ENCODE assay signal across 14 cellular contexts in the genomic region with DNA sequence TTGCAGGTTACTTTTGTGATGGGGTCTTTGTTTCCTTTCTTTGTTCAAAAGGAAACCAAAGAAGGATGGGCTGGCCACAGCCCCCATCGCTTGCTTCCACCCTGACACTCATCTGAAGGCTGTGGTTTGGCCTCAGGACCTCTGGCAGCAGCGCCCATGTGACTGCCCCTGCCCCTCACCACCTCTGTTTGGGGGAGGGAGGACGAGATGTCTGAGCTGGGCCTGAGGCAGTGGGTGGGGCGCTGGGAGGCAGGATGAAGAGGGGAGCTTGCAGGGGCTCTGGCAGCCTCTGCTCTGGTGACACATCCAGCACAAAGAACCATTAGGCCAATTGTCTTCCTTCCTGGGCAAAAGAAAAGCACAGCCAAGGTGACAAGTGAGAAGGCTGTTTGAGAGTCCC. TPM values are rescaled to one million over a fixed set of nuclear protein-coding genes. Genes with fewer than 3 reads are reported as not detected.
DNase-seq lines count a peak whose midpoint lies in the region; ATAC-seq lines count a peak whose summit lies in the region.
"Had no signal": no experiment of that assay in that cellular context is flagged by ENCODE, and none has a peak within 500 bp of the region (broad histone marks: within the 10 kb centered on the region; RNA-seq: fewer than 3 reads in every experiment).

No MANE protein-coding gene starts in this region.

- no peak for ATAC-seq in stimulated activated memory B cell treated with anti-CD40 and anti-IgM and Interleukin-4, amounts not matched to agents 10 μg/mL and 1 μg/mL and 100 μg/mL, for 72 hours
- ATAC-seq in GM19328 (IDR thresholded peaks at IDR 0.05; ENCODE audit: unreplicated experiment) (no peak), HG02798 (IDR thresholded peaks at IDR 0.05; ENCODE audit: poor library complexity, unreplicated experiment) (no peak)
- ATAC-seq: HCT116 had no signal

- H3K4me3 Mint-ChIP-seq in stimulated activated memory B cell treated with anti-CD40 and anti-IgM and Interleukin-4, amounts not matched to agents 10 μg/mL and 1 μg/mL and 100 μg/mL, for 72 hours, result no peak overlapping the region
- no peak overlapping the region for H3K4me3 Mint-ChIP-seq in activated CD4-positive, alpha-beta memory T cell treated with anti-CD3 and anti-CD28 coated beads, Interleukin-2, amount 10 ng/mL, durations not matched to agents 7 days and 5 days
- H3K4me3 Mint-ChIP-seq: CD8-positive, alpha-beta memory T cell had no signal

- H3K36me3 Mint-ChIP-seq in stimulated activated memory B cell treated with anti-CD40 and anti-IgM and Interleukin-4, amounts not matched to agents 10 μg/mL and 1 μg/mL and 100 μg/mL, for 72 hours, result peaks cover 3% of the 10 kb centered on the region
- H3K36me3 Mint-ChIP-seq in activated CD4-positive, alpha-beta memory T cell treated with anti-CD3 and anti-CD28 coated beads, Interleukin-2, amount 10 ng/mL, durations not matched to agents 7 days and 5 days (ENCODE audit: low read depth), result no peaks in the 10 kb centered on the region
- H3K36me3 Mint-ChIP-seq: CD8-positive, alpha-beta memory T cell had no signal

- DNase-seq in Caki2 (ENCODE audit: low read depth) (peak; percentile 10), KG1 (lab: John Stamatoyannopoulos, UW) (peak; percentile 50), RPMI7951 (ENCODE audit: low read depth) (peak; percentile 81)
- DNase-seq in activated CD4-positive, alpha-beta memory T cell treated with anti-CD3 and anti-CD28 coated beads, Interleukin-2, amount 10 ng/mL, durations not matched to agents 7 days and 5 days, result no peak
- DNase-seq: BE2C; Caco-2; CD8-positive, alpha-beta memory T cell; DMS53; KBM-7 had no signal

- CTCF ChIA-PET in activated CD4-positive, alpha-beta memory T cell treated with anti-CD3 and anti-CD28 coated beads, Interleukin-2, amount 10 ng/mL, durations not matched to agents 7 days and 5 days (lab: Charles Lee), result no interaction called here

- in situ Hi-C loops in Caki2 (cut with HindIII; ENCODE audit: low pct_unique_long_range_greater_than_20kb, low sequenced_read_pairs), result no loop called here

- peaks cover 3% of the 10 kb centered on the region for H3K9me3 Mint-ChIP-seq in stimulated activated memory B cell treated with anti-CD40 and anti-IgM and Interleukin-4, amounts not matched to agents 10 μg/mL and 1 μg/mL and 100 μg/mL, for 72 hours
- no peaks in the 10 kb centered on the region for H3K9me3 Mint-ChIP-seq in activated CD4-positive, alpha-beta memory T cell treated with anti-CD3 and anti-CD28 coated beads, Interleukin-2, amount 10 ng/mL, durations not matched to agents 7 days and 5 days

- POLR2A ChIA-PET in activated CD4-positive, alpha-beta memory T cell treated with anti-CD3 and anti-CD28 coated beads, Interleukin-2, amount 10 ng/mL, durations not matched to agents 7 days and 5 days (lab: Charles Lee), result no interaction called here

- peak overlapping the region; percentile 84 for H3K27ac Mint-ChIP-seq in stimulated activated memory B cell treated with anti-CD40 and anti-IgM and Interleukin-4, amounts not matched to agents 10 μg/mL and 1 μg/mL and 100 μg/mL, for 72 hours
- no peak overlapping the region for H3K27ac Mint-ChIP-seq in activated CD4-positive, alpha-beta memory T cell treated with anti-CD3 and anti-CD28 coated beads, Interleukin-2, amount 10 ng/mL, durations not matched to agents 7 days and 5 days
- H3K27ac Mint-ChIP-seq: CD8-positive, alpha-beta memory T cell had no signal

- peaks cover 61% of the 10 kb centered on the region for H3K4me1 Mint-ChIP-seq in stimulated activated memory B cell treated with anti-CD40 and anti-IgM and Interleukin-4, amounts not matched to agents 10 μg/mL and 1 μg/mL and 100 μg/mL, for 72 hours
- peaks cover 16% of the 10 kb centered on the region for H3K4me1 Mint-ChIP-seq in activated CD4-positive, alpha-beta memory T cell treated with anti-CD3 and anti-CD28 coated beads, Interleukin-2, amount 10 ng/mL, durations not matched to agents 7 days and 5 days
- H3K4me1 Mint-ChIP-seq: CD8-positive, alpha-beta memory T cell had no signal

- H3K27me3 Mint-ChIP-seq in stimulated activated memory B cell treated with anti-CD40 and anti-IgM and Interleukin-4, amounts not matched to agents 10 μg/mL and 1 μg/mL and 100 μg/mL, for 72 hours, result no peaks in the 10 kb centered on the region
- no peaks in the 10 kb centered on the region for H3K27me3 Mint-ChIP-seq in activated CD4-positive, alpha-beta memory T cell treated with anti-CD3 and anti-CD28 coated beads, Interleukin-2, amount 10 ng/mL, durations not matched to agents 7 days and 5 days

RNA-seq across cellular contexts. Expression of gene CHST15, which starts 15.9 kb away (rescaled TPM):
- 17.9 and 27.1 TPM in 2 replicates for total RNA-seq in Caki2 (2014; rRNA removed; shearing (Covaris generic); ENCODE audit: low replicate concordance)
- 26.2 and 36.4 TPM in 2 replicates for total RNA-seq in RPMI7951 (2014; rRNA removed; shearing (Covaris generic))
- total RNA-seq in activated CD4-positive, alpha-beta memory T cell treated with anti-CD3 and anti-CD28 coated beads, Interleukin-2, amount 10 ng/mL, durations not matched to agents 7 days and 5 days, result under 1 TPM; 0.10 to 0.20 TPM
- total RNA-seq: G401 had no signal

Comparison
In these comparisons a context has a peak if more than half of its experiments do, and no peak if none do; other contexts are left out.
1. RNA of gene CHST15, which starts 15.9 kb away (total RNA-seq): 26.2 to 36.4 TPM in RPMI7951 and 17.9 to 27.1 TPM in Caki2; 0.10 to 0.20 TPM in activated CD4-positive, alpha-beta memory T cell treated with anti-CD3 and anti-CD28 coated beads, Interleukin-2, amount 10 ng/mL, durations not matched to agents 7 days and 5 days; every median in the first group is over 10 times any median in the second.